Comparison of ENCODE assay signal across 7 cellular contexts in genomic region chr6:89411269-89412070, GRCh38. TPM values are rescaled to one million over a fixed set of nuclear protein-coding genes. Genes with fewer than 3 reads are reported as not detected.
DNase-seq lines count a peak whose midpoint lies in the region; ATAC-seq and TF ChIP-seq lines count a peak whose summit lies in the region.

No MANE protein-coding gene starts in this region.

- no peaks in the 10 kb centered on the region for H3K36me3 Mint-ChIP-seq in osteocyte (ENCODE audit: unreplicated experiment)

- DNase-seq in NCI-H2029 treated with DMSO at 0.1 percent for 48 hours (lab: John Stamatoyannopoulos, UW): peak; percentile 16
- DNase-seq in activated T-helper 1 cell treated with Interleukin-2 at 50 U/mL for 16 hours (ENCODE audit: low read depth): peak; percentile 2
- peak; percentile 32 for DNase-seq in glomerular visceral epithelial cell (ENCODE audit: extremely low spot score)
- peak; percentile 84 for DNase-seq in osteocyte (ENCODE audit: extremely low spot score, unreplicated experiment)
- DNase-seq in globus pallidus (ENCODE audit: low spot score): no peak

- H3K4me1 Mint-ChIP-seq in osteocyte (ENCODE audit: unreplicated experiment): peaks cover 10% of the 10 kb centered on the region

- no peak for TF ChIP-seq CTCF in osteocyte (IDR thresholded peaks at IDR 0.05)

- no peak overlapping the region for H3K27ac Mint-ChIP-seq in osteocyte (ENCODE audit: unreplicated experiment)

- H3K4me3 Mint-ChIP-seq in osteocyte (ENCODE audit: unreplicated experiment): peak overlapping the region; percentile 72

- H3K9me3 Mint-ChIP-seq in osteocyte (ENCODE audit: unreplicated experiment): no peaks in the 10 kb centered on the region

- peaks cover 70% of the 10 kb centered on the region for H3K27me3 Mint-ChIP-seq in osteocyte (ENCODE audit: unreplicated experiment)

- peak; percentile 18 for ATAC-seq in GM18508 (IDR thresholded peaks at IDR 0.05; ENCODE audit: insufficient read depth, unreplicated experiment)
- ATAC-seq in HG02623 (IDR thresholded peaks at IDR 0.05; ENCODE audit: unreplicated experiment): peak; percentile 34

RNA-seq across cellular contexts. Expression of gene RRAGD, which starts 0.6 kb away (rescaled TPM):
- total RNA-seq in osteocyte: 4.5 TPM in 2 replicates

RNA-seq across cellular contexts. Expression of gene ANKRD6, which starts 21.5 kb away (rescaled TPM):
- total RNA-seq in osteocyte: 5.5 and 7.1 TPM in 2 replicates

RNA-seq across cellular contexts. Expression of gene UBE2J1, which starts 58.9 kb away (rescaled TPM):
- total RNA-seq in osteocyte: 38.8 and 39.6 TPM in 2 replicates
